35 cellular contexts compared by ENCODE assay signal in genomic region chr5:148769941-148770340, GRCh38.
"Had no signal": no experiment of that assay in that cellular context is flagged by ENCODE, and none has a peak within 500 bp of the region (broad histone marks: within the 10 kb centered on the region; RNA-seq: fewer than 3 reads in every experiment).

No MANE protein-coding gene starts in this region.

- H3K9me3 ChIP-seq: MG63 had no signal

- DNase-seq: Karpas-422, Kasumi-1, MG63, MM.1S, MV-4-11, NCI-H1048, NCI-H1092, NCI-H1092 treated with DMSO at 0.1 percent for 48 hours, NCI-H1105, NCI-H1105 treated with DMSO at 0.1 percent for 48 hours, NCI-H1417 treated with DMSO at 0.1 percent for 48 hours, NCI-H1436, NCI-H1436 treated with DMSO at 0.1 percent for 48 hours, NCI-H146, NCI-H1694, NCI-H1694 treated with DMSO at 0.1 percent for 48 hours, NCI-H187, NCI-H187 treated with DMSO at 0.1 percent for 48 hours, NCI-H1930, NCI-H2029, NCI-H2029 treated with DMSO at 0.1 percent for 48 hours, NCI-H2081, NCI-H2081 treated with DMSO at 0.1 percent for 48 hours, NCI-H2107, NCI-H2171, NCI-H2171 treated with DMSO at 0.1 percent for 48 hours, NCI-H2227 treated with DMSO at 0.1 percent for 48 hours, NCI-H226, NCI-H345, NCI-H446, NCI-H446 treated with DMSO at 0.1 percent for 48 hours, NCI-H510A, NCI-H510A treated with DMSO at 0.1 percent for 48 hours, NCI-H524, NCI-H524 treated with DMSO at 0.1 percent for 48 hours had no signal

- H3K4me3 ChIP-seq: MG63 had no signal

- H3K36me3 ChIP-seq: MG63 had no signal

- H3K27me3 ChIP-seq: MG63 had no signal
